Comparison of ENCODE assay signal across 13 cellular contexts in genomic region chr2:200677721-200678532, GRCh38.
DNase-seq lines count a peak whose midpoint lies in the region; ATAC-seq, FAIRE-seq and TF ChIP-seq lines count a peak whose summit lies in the region.
"Had no signal": no experiment of that assay in that cellular context is flagged by ENCODE, and none has a peak within 500 bp of the region (broad histone marks: within the 10 kb centered on the region; RNA-seq: fewer than 3 reads in every experiment).

No MANE protein-coding gene starts in this region.

- intact Hi-C loops in left ventricle myocardium superior (cut with micrococcal nuclease) = no loop called here
- intact Hi-C loops in sciatic nerve (cut with DNase I) = no loop called here

- no peak for FAIRE-seq in urothelium cell line (lab: Jason Lieb, UNC)

- H3K4me3 ChIP-seq in astrocyte of the cerebellum (ENCODE audit: low read depth, low read length) = no peak overlapping the region

- ATAC-seq in left ventricle myocardium superior (peak; percentile 84), sciatic nerve (peak; percentile 85)
- ATAC-seq: natural killer cell treated with Interleukin-12 subunit alpha and Interleukin-12 subunit beta and Interleukin-15 and Interleukin-18, amount 100 ng/mL, for 72 hours had no signal

- in situ Hi-C loops in astrocyte of the cerebellum (cut with HindIII; ENCODE audit: low sequenced_read_pairs) = no loop called here
- in situ Hi-C loops in GM13977 (cut with MboI; ENCODE audit: low pct_unique_long_range_greater_than_20kb, low sequenced_read_pairs, unreplicated experiment) = no loop called here

- TF ChIP-seq CTCF in astrocyte of the cerebellum (IDR thresholded peaks at IDR 0.05; ENCODE audit: low read depth, low read length, missing control alignments) = peak; percentile 33
- no peak for TF ChIP-seq CTCF in GM13977 (IDR thresholded peaks at IDR 0.05; ENCODE audit: extremely low read depth, insufficient read depth, missing control alignments)

- DNase-seq in EH (ENCODE audit: low read depth) (peak; percentile 50), astrocyte of the cerebellum (ENCODE audit: low read depth) (peak; percentile 93), left ventricle myocardium superior (no peak), sciatic nerve (ENCODE audit: low spot score) (no peak), DMS153 treated with DMSO at 0.1 percent for 48 hours (lab: John Stamatoyannopoulos, UW; ENCODE audit: unreplicated experiment) (no peak), urothelium cell line (ENCODE audit: low spot score) (no peak), NCI-H128 (lab: John Stamatoyannopoulos, UW; ENCODE audit: unreplicated experiment) (no peak), GM13977 (ENCODE audit: low spot score) (no peak)
- DNase-seq: activated CD4-positive, alpha-beta T cell treated with anti-CD3 and anti-CD28 coated beads, Interleukin-2, amount 10 ng/mL, durations not matched to agents 24 days and 14 days; activated effector memory CD4-positive, alpha-beta T cell treated with Interleukin-2 at 50 U/mL for 16 hours; NCI-H82; substantia nigra had no signal

Comparison
In these comparisons a context has a peak if more than half of its experiments do, and no peak if none do; other contexts are left out.
1. DNase-seq: peak in EH (single experiment) and astrocyte of the cerebellum (single experiment); none in left ventricle myocardium superior (single experiment), sciatic nerve (single experiment), DMS153 treated with DMSO at 0.1 percent for 48 hours (single experiment), urothelium cell line (single experiment), NCI-H128 (single experiment) and GM13977 (single experiment).